In genomic region chr1:200290010-200290685, GRCh38 we compare ENCODE assay signal across 11 cellular contexts.
DNase-seq lines count a peak whose midpoint lies in the region; TF ChIP-seq lines count a peak whose summit lies in the region.
"Had no signal": no experiment of that assay in that cellular context is flagged by ENCODE, and none has a peak within 500 bp of the region (broad histone marks: within the 10 kb centered on the region; RNA-seq: fewer than 3 reads in every experiment).

No MANE protein-coding gene starts in this region.

- H3K27ac ChIP-seq in mesenchymal stem cell (ENCODE audit: low read length, poor library complexity, severe bottlenecking) (no peak overlapping the region), right atrium auricular region (no peak overlapping the region)

- no peak overlapping the region for H2BK5ac ChIP-seq in mesenchymal stem cell (ENCODE audit: low read depth, low read length, poor library complexity, severe bottlenecking)

- DNase-seq in ELR (ENCODE audit: low read depth) (peak; percentile 52), HT1080 (ENCODE audit: low read depth) (peak; percentile 13), UCSD-AML1 (lab: John Stamatoyannopoulos, UW; ENCODE audit: unreplicated experiment) (peak; percentile 14), mesenchymal stem cell (peak; percentile 19), NCI-H226 (no peak), right atrium auricular region (ENCODE audit: low spot score) (no peak), NCI-H146 treated with DMSO at 0.1 percent for 48 hours (lab: John Stamatoyannopoulos, UW; ENCODE audit: unreplicated experiment) (no peak)
- no peak for DNase-seq in activated CD4-positive, alpha-beta memory T cell treated with anti-CD3 and anti-CD28 coated beads, Interleukin-2, amount 10 ng/mL, durations not matched to agents 7 days and 5 days
- DNase-seq: activated T-cell treated with anti-CD3 and anti-CD28 coated beads for 4 hours, occipital lobe, T-helper 17 cell had no signal

- no peak overlapping the region for H2BK12ac ChIP-seq in mesenchymal stem cell (ENCODE audit: low read length in 2 of 2)

- H3K27me3 ChIP-seq in mesenchymal stem cell (ENCODE audit: control insufficient read depth in 1 of 2, insufficient read depth in 1 of 2, low read length in 2 of 2) = no peaks in the 10 kb centered on the region
- H3K27me3 ChIP-seq in right atrium auricular region = no peaks in the 10 kb centered on the region

- no peak overlapping the region for H3K4ac ChIP-seq in mesenchymal stem cell (ENCODE audit: low read depth in 1 of 2, low read length in 2 of 2)

- H3K4me2 ChIP-seq in mesenchymal stem cell (ENCODE audit: low read length, poor library complexity, severe bottlenecking) = no peak overlapping the region

- no peak overlapping the region for H2AFZ ChIP-seq in mesenchymal stem cell (ENCODE audit: low read depth, low read length)

- WGBS in mesenchymal stem cell = 71% methylated on average over 5 of the region's 5 CpGs

- no peak overlapping the region for H2BK120ac ChIP-seq in mesenchymal stem cell (ENCODE audit: low read depth, low read length)

- no peaks in the 10 kb centered on the region for H3K36me3 Mint-ChIP-seq in activated CD4-positive, alpha-beta memory T cell treated with anti-CD3 and anti-CD28 coated beads, Interleukin-2, amount 10 ng/mL, durations not matched to agents 7 days and 5 days (ENCODE audit: low read depth)

- H3K4me1 ChIP-seq in mesenchymal stem cell (ENCODE audit: control insufficient read depth, insufficient read depth, low read depth, low read length) = no peaks in the 10 kb centered on the region
- H3K4me1 ChIP-seq in right atrium auricular region = no peaks in the 10 kb centered on the region

- H2AK5ac ChIP-seq in mesenchymal stem cell (ENCODE audit: low read length, severe bottlenecking) = no peak overlapping the region

- TF ChIP-seq CTCF in right atrium auricular region (IDR thresholded peaks at IDR 0.05) = no peak

- CTCF ChIA-PET in activated CD4-positive, alpha-beta memory T cell treated with anti-CD3 and anti-CD28 coated beads, Interleukin-2, amount 10 ng/mL, durations not matched to agents 7 days and 5 days (lab: Charles Lee) = interaction anchor here (2.5 kb wide), 1 partner anchor 11 kb away, joined by 6 read pairs; no protein-coding TSS in a partner anchor

- H3K9me3 Mint-ChIP-seq in activated CD4-positive, alpha-beta memory T cell treated with anti-CD3 and anti-CD28 coated beads, Interleukin-2, amount 10 ng/mL, durations not matched to agents 7 days and 5 days = no peaks in the 10 kb centered on the region

- no peak overlapping the region for H4K8ac ChIP-seq in mesenchymal stem cell (ENCODE audit: low read length)

- POLR2A ChIA-PET in activated CD4-positive, alpha-beta memory T cell treated with anti-CD3 and anti-CD28 coated beads, Interleukin-2, amount 10 ng/mL, durations not matched to agents 7 days and 5 days (lab: Charles Lee) = no interaction called here

- no peaks in the 10 kb centered on the region for H3K79me1 ChIP-seq in mesenchymal stem cell (replicated peaks; ENCODE audit: low read length, poor library complexity, severe bottlenecking)

- no peak overlapping the region for H3K4me3 Mint-ChIP-seq in activated CD4-positive, alpha-beta memory T cell treated with anti-CD3 and anti-CD28 coated beads, Interleukin-2, amount 10 ng/mL, durations not matched to agents 7 days and 5 days
- H3K4me3 Mint-ChIP-seq: T-helper 17 cell had no signal

- H3K9me3 ChIP-seq in mesenchymal stem cell (ENCODE audit: control insufficient read depth, low read length) = no peaks in the 10 kb centered on the region
- H3K9me3 ChIP-seq in right atrium auricular region = no peaks in the 10 kb centered on the region

- H3K27ac Mint-ChIP-seq in activated CD4-positive, alpha-beta memory T cell treated with anti-CD3 and anti-CD28 coated beads, Interleukin-2, amount 10 ng/mL, durations not matched to agents 7 days and 5 days = no peak overlapping the region
- H3K27ac Mint-ChIP-seq: T-helper 17 cell had no signal

- no peak overlapping the region for H2BK15ac ChIP-seq in mesenchymal stem cell (ENCODE audit: low read depth, poor library complexity, severe bottlenecking)

- H3K27me3 Mint-ChIP-seq in activated CD4-positive, alpha-beta memory T cell treated with anti-CD3 and anti-CD28 coated beads, Interleukin-2, amount 10 ng/mL, durations not matched to agents 7 days and 5 days = peaks cover 5% of the 10 kb centered on the region
- H3K27me3 Mint-ChIP-seq: T-helper 17 cell had no signal

- no peaks in the 10 kb centered on the region for H3K36me3 ChIP-seq in mesenchymal stem cell (ENCODE audit: control insufficient read depth in 1 of 2, insufficient read depth in 2 of 2, low read depth in 1 of 2, low read length in 2 of 2)
- no peaks in the 10 kb centered on the region for H3K36me3 ChIP-seq in right atrium auricular region

- H3K18ac ChIP-seq in mesenchymal stem cell (ENCODE audit: low read depth in 1 of 2, low read length in 2 of 2) = no peak overlapping the region

- H3K23ac ChIP-seq in mesenchymal stem cell (ENCODE audit: low read length in 2 of 2) = no peak overlapping the region

- peaks cover 7% of the 10 kb centered on the region for H3K4me1 Mint-ChIP-seq in activated CD4-positive, alpha-beta memory T cell treated with anti-CD3 and anti-CD28 coated beads, Interleukin-2, amount 10 ng/mL, durations not matched to agents 7 days and 5 days

- no peak overlapping the region for H3K14ac ChIP-seq in mesenchymal stem cell (ENCODE audit: low read length in 2 of 2)

- no peak overlapping the region for H4K91ac ChIP-seq in mesenchymal stem cell (ENCODE audit: low read length)

- H3K4me3 ChIP-seq in mesenchymal stem cell (ENCODE audit: insufficient read depth in 1 of 2, low read depth in 1 of 2, low read length in 2 of 2) (no peak overlapping the region), right atrium auricular region (no peak overlapping the region)

- H3K9ac ChIP-seq in mesenchymal stem cell (ENCODE audit: low read length) = no peak overlapping the region

Comparison
In these comparisons a context has a peak if more than half of its experiments do, and no peak if none do; other contexts are left out.
1. DNase-seq: peak in ELR (single experiment), HT1080 (single experiment), UCSD-AML1 (single experiment) and mesenchymal stem cell (single experiment); none in NCI-H226 (single experiment), activated CD4-positive, alpha-beta memory T cell treated with anti-CD3 and anti-CD28 coated beads, Interleukin-2, amount 10 ng/mL, durations not matched to agents 7 days and 5 days (single experiment), right atrium auricular region (single experiment) and NCI-H146 treated with DMSO at 0.1 percent for 48 hours (single experiment).